8 cellular contexts compared by ENCODE assay signal in genomic region chr16:68469728-68470460, GRCh38. TPM values are rescaled to one million over a fixed set of nuclear protein-coding genes. Genes with fewer than 3 reads are reported as not detected.
DNase-seq lines count a peak whose midpoint lies in the region; ATAC-seq, FAIRE-seq and TF ChIP-seq lines count a peak whose summit lies in the region.

No MANE protein-coding gene starts in this region.

- CTCF ChIA-PET in GM12878 (lab: Yijun Ruan, JAX), result interaction anchor here (0.6 to 3.8 kb wide), 15 partner anchors 10 to 261 kb away, joined by 3 to 26 read pairs (median 3); partner anchors contain the start of gene PLA2G15

- SMC1A ChIA-PET in GM12878 (lab: Charles Lee; ENCODE audit: uncharacterized antibody, unreplicated experiment), result interaction anchor here (0.7 to 2.8 kb wide), 15 partner anchors 12 to 287 kb away, joined by 3 to 10 read pairs (median 4); partner anchors contain the start of genes SLC7A6 and SMPD3

- H3K79me2 ChIP-seq in GM12878 (ENCODE audit: control insufficient read depth, insufficient read depth, low read length), result no peaks in the 10 kb centered on the region

- H3K4me1 ChIP-seq in GM12878 (ENCODE audit: control insufficient read depth, insufficient read depth, low read length), result peaks cover 57% of the 10 kb centered on the region
- H3K4me1 ChIP-seq in neutrophil (ENCODE audit: control insufficient read depth in 1 of 2, insufficient read depth in 1 of 2, low read depth in 1 of 2, low read length in 1 of 2), result peaks cover 18 to 24% of the 10 kb centered on the region in 2 experiments

- no peak for DNase-seq in GM12878 (ENCODE audit: low read depth, low spot score)
- no peak for DNase-seq in iPS-NIHi7 (ENCODE audit: extremely low spot score)
- DNase-seq in NCI-H446 (lab: John Stamatoyannopoulos, UW), result no peak
- no peak for DNase-seq in DMS153 treated with DMSO at 0.1 percent for 48 hours (lab: John Stamatoyannopoulos, UW; ENCODE audit: unreplicated experiment)

- TF ChIP-seq RAD21 in GM12878 (IDR thresholded peaks at IDR 0.05; ENCODE audit: insufficient read depth, low read depth, low read length), result no peak

- peak overlapping the region; percentile 96 for H3K27ac ChIP-seq in GM12878 (ENCODE audit: control insufficient read depth, insufficient read depth)
- peak overlapping the region; percentile 72 for H3K27ac ChIP-seq in neutrophil

- FAIRE-seq in A204.1 (lab: Jason Lieb, UNC), result peak; percentile 16
- no peak for FAIRE-seq in GM12878 (lab: Jason Lieb, UNC)

- RAD21 ChIA-PET in GM12878 (lab: Charles Lee; ENCODE audit: unreplicated experiment), result interaction anchor here (0.6 to 2.8 kb wide), 13 partner anchors 15 to 610 kb away, joined by 3 to 20 read pairs (median 3); partner anchors contain the start of genes PRMT7, SLC7A6OS and SMPD3

- H3K27me3 ChIP-seq in GM12878 (replicated peaks in 1 of 2; ENCODE audit: control insufficient read depth in 2 of 2, insufficient read depth in 2 of 2, low read length in 1 of 2) (no peaks in the 10 kb centered on the region), neutrophil (no peaks in the 10 kb centered on the region)

- H3K36me3 ChIP-seq in GM12878 (ENCODE audit: control insufficient read depth in 2 of 2, insufficient read depth in 2 of 2, low read length in 1 of 2), result no peaks in the 10 kb centered on the region
- H3K36me3 ChIP-seq in neutrophil, result no peaks in the 10 kb centered on the region

- H3K4me3 ChIP-seq in GM12878 (peak overlapping the region; percentile 65; the same call in 1 of the 2 replicates), neutrophil (ENCODE audit: low read depth in 1 of 2, low read length in 1 of 2) (peak overlapping the region; percentile 23 to 31)

- no peaks in the 10 kb centered on the region for H3K9me3 ChIP-seq in GM12878 (replicated peaks; ENCODE audit: control insufficient read depth, insufficient read depth, low read length)
- H3K9me3 ChIP-seq in neutrophil, result no peaks in the 10 kb centered on the region

- WGBS in GM12878 (ENCODE audit: insufficient coverage, insufficient replicate concordance, low lambda C conversion rate, missing lambda C conversion rate), result 2% methylated on average over 11 of the region's 11 CpGs

- TF ChIP-seq CTCF in GM12878 (IDR thresholded peaks at IDR 0.05 in 2 of 3, conservative IDR thresholded peaks at IDR 0.05 in 1 of 3; ENCODE audit: control insufficient read depth in 2 of 3, extremely low read depth in 1 of 3, insufficient read depth in 1 of 3, low read depth in 3 of 3, low read length in 3 of 3) (no peak), neutrophil (IDR thresholded peaks at IDR 0.05) (no peak)

- ATAC-seq in GM19372 (IDR thresholded peaks at IDR 0.05; ENCODE audit: low read depth, unreplicated experiment) (peak; percentile 20), HG03521 (IDR thresholded peaks at IDR 0.05; ENCODE audit: unreplicated experiment) (peak; percentile 26), GM12878 (peak; percentile 52)

- no peaks in the 10 kb centered on the region for H4K20me1 ChIP-seq in GM12878 (ENCODE audit: control insufficient read depth, insufficient read depth)

- peak overlapping the region; percentile 75 for H3K9ac ChIP-seq in GM12878 (ENCODE audit: control insufficient read depth, insufficient read depth, low read length)

- no peak for TF ChIP-seq POLR2A in GM12878 (IDR thresholded peaks at IDR 0.05; ENCODE audit: low read depth, low read length)

- intact Hi-C loops in GM12878 (cut with micrococcal nuclease; ENCODE audit: unreplicated experiment), result loop anchor here (1.0 kb wide), 1 partner anchor 40 kb away; no protein-coding TSS in a partner anchor

- no TSS peak for BruUV-seq in GM12878 (replicated peaks; lab: Mats Ljungman, UMichigan)

- H3K4me2 ChIP-seq in GM12878 (ENCODE audit: control insufficient read depth, insufficient read depth), result peak overlapping the region; percentile 92

- POLR2A ChIA-PET in GM12878 (lab: Charles Lee), result interaction anchor here (0.5 to 1.7 kb wide), 4 partner anchors 54 to 1907 kb away, joined by 3 to 5 read pairs (median 4); partner anchors contain the start of gene NFATC3

- in situ Hi-C loops in GM12878 (cut with MboI), result no loop called here

- peak overlapping the region; percentile 68 for H2AFZ ChIP-seq in GM12878 (ENCODE audit: control insufficient read depth, low read depth, low read length)

- 0 out of 4 replicates have a peak, but pooled peaks of 1 of the 2 experiments have one; percentile 19 for TF ChIP-seq EP300 in GM12878 (IDR thresholded peaks at IDR 0.05; ENCODE audit: borderline replicate concordance in 1 of 2, control insufficient read depth in 1 of 2, low read depth in 2 of 2, low read length in 2 of 2)

TF ChIP-seq in GM12878, 131 proteins besides CTCF, POLR2A, EP300 and RAD21 (continues in another document):
- TF ChIP-seq KDM1A (IDR thresholded peaks at IDR 0.05; ENCODE audit: borderline replicate concordance), result no peak
- TF ChIP-seq MEF2B (IDR thresholded peaks at IDR 0.05; ENCODE audit: partially characterized antibody, poor library complexity, severe bottlenecking), result peak; percentile 48
- TF ChIP-seq, protein P1, sequence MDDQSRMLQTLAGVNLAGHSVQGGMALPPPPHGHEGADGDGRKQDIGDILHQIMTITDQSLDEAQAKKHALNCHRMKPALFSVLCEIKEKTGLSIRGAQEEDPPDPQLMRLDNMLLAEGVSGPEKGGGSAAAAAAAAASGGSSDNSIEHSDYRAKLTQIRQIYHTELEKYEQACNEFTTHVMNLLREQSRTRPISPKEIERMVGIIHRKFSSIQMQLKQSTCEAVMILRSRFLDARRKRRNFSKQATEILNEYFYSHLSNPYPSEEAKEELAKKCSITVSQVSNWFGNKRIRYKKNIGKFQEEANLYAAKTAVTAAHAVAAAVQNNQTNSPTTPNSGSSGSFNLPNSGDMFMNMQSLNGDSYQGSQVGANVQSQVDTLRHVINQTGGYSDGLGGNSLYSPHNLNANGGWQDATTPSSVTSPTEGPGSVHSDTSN (IDR thresholded peaks at IDR 0.05; ENCODE audit: insufficient replicate concordance, low read depth, low read length), result peak; percentile 21
- peak; percentile 30; the same call in 1 of the 2 replicates for TF ChIP-seq NFIC (IDR thresholded peaks at IDR 0.05; ENCODE audit: low read depth, low read length)
- no peak for TF ChIP-seq NFYA (IDR thresholded peaks at IDR 0.05; ENCODE audit: borderline replicate concordance, low read depth, low read length)
- TF ChIP-seq HDAC6 (IDR thresholded peaks at IDR 0.05; ENCODE audit: unreplicated experiment), result no peak
- peak; percentile 19; the same call in 1 of the 2 replicates for TF ChIP-seq FOXK2 (IDR thresholded peaks at IDR 0.05)
- no peak for TF ChIP-seq SUZ12 (IDR thresholded peaks at IDR 0.05; ENCODE audit: unreplicated experiment)
- TF ChIP-seq SMARCA5 (IDR thresholded peaks at IDR 0.05), result peak; percentile 76
- no peak for TF ChIP-seq ZNF274 (IDR thresholded peaks at IDR 0.05; ENCODE audit: insufficient read depth, insufficient read length)
- no peak for TF ChIP-seq DPF2 (IDR thresholded peaks at IDR 0.05)
- TF ChIP-seq WRNIP1 (IDR thresholded peaks at IDR 0.05; ENCODE audit: borderline replicate concordance, low read depth, low read length), result no peak
- TF ChIP-seq RELA (IDR thresholded peaks at IDR 0.05; ENCODE audit: borderline replicate concordance, partially characterized antibody), result no peak
- TF ChIP-seq ZNF384 (IDR thresholded peaks at IDR 0.05; ENCODE audit: borderline replicate concordance, low read depth, low read length), result peak; percentile 79
- 0 out of 2 replicates have a peak, but pooled peaks have one; percentile 25 for TF ChIP-seq ATF2 (IDR thresholded peaks at IDR 0.05; ENCODE audit: low read length)
- TF ChIP-seq ASH2L (IDR thresholded peaks at IDR 0.05; ENCODE audit: borderline replicate concordance, low read depth), result 0 out of 2 replicates have a peak, but pooled peaks have one; percentile 10
- TF ChIP-seq STAT1 (conservative IDR thresholded peaks at IDR 0.05), result no peak
- peak; percentile 78 for TF ChIP-seq PKNOX1 (IDR thresholded peaks at IDR 0.05)

RNA-seq across cellular contexts. Expression of gene SMPD3, which starts 21.6 kb away (rescaled TPM):
- total RNA-seq in GM12878 (2013; cell fraction: nucleolus; rRNA removed), result 0.59 and 1.4 TPM in 2 replicates
- total RNA-seq in GM12878 (2014; rRNA removed) (0.49 and 2.0 TPM in 2 replicates), GM12878 (2014; rRNA removed; fragmentation: Illumina TruSeq; extraction: Trizol) (0.76 and 0.83 TPM in 2 replicates), GM12878 (2021) (1.5 and 1.8 TPM in 2 replicates)
- polyA plus RNA-seq in GM12878 (2011; ENCODE audit: low read depth), result 0.50 TPM
- polyA plus RNA-seq in GM12878 (2011; rRNA removed) (0.04 TPM in 1 of 2 replicates, not detected in the other), GM12878 (2014; fragmentation: Illumina TruSeq; extraction: Trizol) (0.05 and 0.90 TPM in 2 replicates), GM12878 (2014; fragmentation: Nextera tagmentation; extraction: Ambion mirVana) (under 1 TPM; 0.06 to 0.22 TPM), GM12878 (2014; rRNA removed) (0.99 and 1.5 TPM in 2 replicates), GM12878 (2016; fragmentation: Nextera tagmentation; extraction: Ambion mirVana) (1 to 10 TPM; 1.6 to 1.7 TPM)
- polyA plus RNA-seq in GM12878 (2011; cell fraction: cytosol; rRNA removed), result 0.07 and 0.24 TPM in 2 replicates
- 0.28 and 1.0 TPM in 2 replicates for polyA plus RNA-seq in GM12878 (2011; cell fraction: nucleus; rRNA removed)
- polyA plus RNA-seq in GM12878 (2012), result 0.48 and 0.60 TPM in 2 replicates
- polyA minus RNA-seq in GM12878 (2011; rRNA and poly(A)+ RNA removed), result not detected in 2 replicates
- 0.73 TPM in 1 of 2 replicates, not detected in the other for polyA minus RNA-seq in GM12878 (2011; cell fraction: cytosol; rRNA and poly(A)+ RNA removed)
- not detected in 2 replicates for polyA minus RNA-seq in GM12878 (2011; cell fraction: nucleus; rRNA and poly(A)+ RNA removed)
